Comparison of ENCODE assay signal across 13 cellular contexts in genomic region chr5:156473271-156473935, GRCh38.
DNase-seq lines count a peak whose midpoint lies in the region; ATAC-seq and TF ChIP-seq lines count a peak whose summit lies in the region.
"Had no signal": no experiment of that assay in that cellular context is flagged by ENCODE, and none has a peak within 500 bp of the region (broad histone marks: within the 10 kb centered on the region; RNA-seq: fewer than 3 reads in every experiment).

No MANE protein-coding gene starts in this region.

- H3K36me3 Mint-ChIP-seq in activated T-cell treated with anti-CD3 and anti-CD28 coated beads, Interleukin-2, amount 50 U/mL, for 72 hours (ENCODE audit: insufficient read depth in 2 of 2): no peaks in the 10 kb centered on the region
- H3K36me3 Mint-ChIP-seq: activated CD4-positive, alpha-beta memory T cell treated with anti-CD3 and anti-CD28 coated beads for 36 hours; activated naive CD4-positive, alpha-beta T cell treated with anti-CD3 and anti-CD28 coated beads, Interleukin-2, amount 10 ng/mL, durations not matched to agents 7 days and 5 days had no signal

- peaks cover 21% of the 10 kb centered on the region for H3K4me1 Mint-ChIP-seq in activated T-cell treated with anti-CD3 and anti-CD28 coated beads, Interleukin-2, amount 50 U/mL, for 72 hours (ENCODE audit: low read depth)
- H3K4me1 Mint-ChIP-seq: activated naive CD4-positive, alpha-beta T cell treated with anti-CD3 and anti-CD28 coated beads, Interleukin-2, amount 10 ng/mL, durations not matched to agents 7 days and 5 days had no signal

- ATAC-seq in activated T-cell treated with anti-CD3 and anti-CD28 coated beads, Interleukin-2, amount 50 U/mL, for 72 hours (replicated peaks in 1 of 2): peak; percentile 52 to 61
- no peak for ATAC-seq in sciatic nerve
- ATAC-seq: HCT116 had no signal

- no peaks in the 10 kb centered on the region for H3K9me3 Mint-ChIP-seq in activated T-cell treated with anti-CD3 and anti-CD28 coated beads, Interleukin-2, amount 50 U/mL, for 72 hours
- H3K9me3 Mint-ChIP-seq: activated CD4-positive, alpha-beta memory T cell treated with anti-CD3 and anti-CD28 coated beads for 36 hours; activated naive CD4-positive, alpha-beta T cell treated with anti-CD3 and anti-CD28 coated beads, Interleukin-2, amount 10 ng/mL, durations not matched to agents 7 days and 5 days had no signal

- DNase-seq in activated T-cell treated with anti-CD3 and anti-CD28 coated beads, Interleukin-2, amount 50 U/mL, for 72 hours: no peak
- no peak for DNase-seq in activated T-cell treated with anti-CD3 and anti-CD28 coated beads, Interleukin-2, amount 50 U/mL, for 48 hours
- DNase-seq in SIG-M5 treated with dmso at 0.1 percent for 504 hours (lab: John Stamatoyannopoulos, UW; ENCODE audit: unreplicated experiment) (peak; percentile 91), fibroblast of the aortic adventitia (ENCODE audit: low read depth) (peak; percentile 39), superior temporal gyrus (ENCODE audit: extremely low spot score) (peak; percentile 44), sciatic nerve (ENCODE audit: low spot score) (no peak), ecto neural progenitor cell (ENCODE audit: low spot score) (no peak), NCI-H82 treated with DMSO at 0.1 percent for 48 hours (lab: John Stamatoyannopoulos, UW; ENCODE audit: unreplicated experiment) (no peak)
- DNase-seq: activated CD4-positive, alpha-beta memory T cell treated with anti-CD3 and anti-CD28 coated beads for 36 hours; activated naive CD4-positive, alpha-beta T cell treated with anti-CD3 and anti-CD28 coated beads, Interleukin-2, amount 10 ng/mL, durations not matched to agents 7 days and 5 days; left lung; T-helper 9 cell had no signal

- peaks cover 14% of the 10 kb centered on the region for H3K27me3 Mint-ChIP-seq in activated T-cell treated with anti-CD3 and anti-CD28 coated beads, Interleukin-2, amount 50 U/mL, for 72 hours (ENCODE audit: low read depth)
- H3K27me3 Mint-ChIP-seq: activated naive CD4-positive, alpha-beta T cell treated with anti-CD3 and anti-CD28 coated beads, Interleukin-2, amount 10 ng/mL, durations not matched to agents 7 days and 5 days had no signal

- no peak overlapping the region for H3K4me3 Mint-ChIP-seq in activated T-cell treated with anti-CD3 and anti-CD28 coated beads, Interleukin-2, amount 50 U/mL, for 72 hours
- H3K4me3 Mint-ChIP-seq: activated CD4-positive, alpha-beta memory T cell treated with anti-CD3 and anti-CD28 coated beads for 36 hours; activated naive CD4-positive, alpha-beta T cell treated with anti-CD3 and anti-CD28 coated beads, Interleukin-2, amount 10 ng/mL, durations not matched to agents 7 days and 5 days had no signal

- no peak for TF ChIP-seq CTCF in fibroblast of the aortic adventitia (IDR thresholded peaks at IDR 0.05; ENCODE audit: insufficient read depth, low read length)

- intact Hi-C loops in sciatic nerve (cut with DNase I): no loop called here

- no peak overlapping the region for H3K4me3 ChIP-seq in fibroblast of the aortic adventitia (ENCODE audit: low read depth, low read length)
- H3K4me3 ChIP-seq: left lung had no signal

- H3K27ac Mint-ChIP-seq in activated T-cell treated with anti-CD3 and anti-CD28 coated beads, Interleukin-2, amount 50 U/mL, for 72 hours: no peak overlapping the region
- H3K27ac Mint-ChIP-seq: activated CD4-positive, alpha-beta memory T cell treated with anti-CD3 and anti-CD28 coated beads for 36 hours; activated naive CD4-positive, alpha-beta T cell treated with anti-CD3 and anti-CD28 coated beads, Interleukin-2, amount 10 ng/mL, durations not matched to agents 7 days and 5 days had no signal

Comparison
In these comparisons a context has a peak if more than half of its experiments do, and no peak if none do; other contexts are left out.
1. DNase-seq: peak in SIG-M5 treated with dmso at 0.1 percent for 504 hours (single experiment), fibroblast of the aortic adventitia (single experiment) and superior temporal gyrus (single experiment); none in activated T-cell treated with anti-CD3 and anti-CD28 coated beads, Interleukin-2, amount 50 U/mL, for 72 hours (0 of 2), activated T-cell treated with anti-CD3 and anti-CD28 coated beads, Interleukin-2, amount 50 U/mL, for 48 hours (0 of 2), sciatic nerve (single experiment), ecto neural progenitor cell (single experiment) and NCI-H82 treated with DMSO at 0.1 percent for 48 hours (single experiment).